In the genomic region with DNA sequence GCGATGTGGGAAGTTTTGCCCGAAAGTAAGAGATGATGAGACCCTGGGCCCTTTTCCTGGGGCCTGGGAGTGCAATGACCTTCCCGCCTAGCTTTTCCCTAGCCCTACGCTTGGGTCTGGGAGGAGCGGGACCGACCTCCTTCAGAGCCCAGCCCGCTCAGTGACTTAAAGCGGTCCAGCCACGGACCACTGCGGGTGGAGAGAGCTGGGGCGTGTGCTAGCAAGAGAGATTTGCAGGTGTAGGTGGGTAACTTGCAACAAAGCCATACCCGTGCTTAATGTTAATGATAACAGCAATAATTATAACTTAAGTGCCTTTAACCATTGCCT, we compare ENCODE assay signal across 8 cellular contexts. TPM values are rescaled to one million over a fixed set of nuclear protein-coding genes. Genes with fewer than 3 reads are reported as not detected.
DNase-seq lines count a peak whose midpoint lies in the region; ATAC-seq and TF ChIP-seq lines count a peak whose summit lies in the region.

No MANE protein-coding gene starts in this region.

- TF ChIP-seq EP300 in gastroesophageal sphincter (IDR thresholded peaks at IDR 0.05) (no peak), sigmoid colon (IDR thresholded peaks at IDR 0.05) (no peak)

- ATAC-seq in GM18870 (IDR thresholded peaks at IDR 0.05; ENCODE audit: unreplicated experiment) (peak; percentile 39), HG02678 (IDR thresholded peaks at IDR 0.05; ENCODE audit: unreplicated experiment) (peak; percentile 24), gastroesophageal sphincter (peak; percentile 39)

- no peaks in the 10 kb centered on the region for H3K9me3 ChIP-seq in SJSA1 (replicated peaks)
- H3K9me3 ChIP-seq in gastroesophageal sphincter: no peaks in the 10 kb centered on the region
- no peaks in the 10 kb centered on the region for H3K9me3 ChIP-seq in sigmoid colon

- H3K36me3 ChIP-seq in SJSA1 (0 out of 2 replicates have a peak, but pooled peaks cover 7% of the 10 kb centered on the region), gastroesophageal sphincter (no peaks in the 10 kb centered on the region), sigmoid colon (no peaks in the 10 kb centered on the region)

- no peak for TF ChIP-seq POLR2A in gastroesophageal sphincter (IDR thresholded peaks at IDR 0.05)
- no peak for TF ChIP-seq POLR2A in sigmoid colon (IDR thresholded peaks at IDR 0.05)

- intact Hi-C loops in sigmoid colon (cut with DNase I): loop anchor here (1.0 to 10.0 kb wide), 8 partner anchors 43 to 421 kb away; no protein-coding TSS in a partner anchor

- 0% methylated on average over 1 to 8 of the region's 12 CpGs for WGBS in gastroesophageal sphincter (ENCODE audit: low coverage in 1 of 2), 2 donors
- WGBS in sigmoid colon, 2 donors: 1 to 2% methylated on average over 12 of the region's 12 CpGs

- TF ChIP-seq CTCF in gastroesophageal sphincter (IDR thresholded peaks at IDR 0.05) (no peak), sigmoid colon (IDR thresholded peaks at IDR 0.05) (peak in 1 of 4 experiments; percentile 0)

- H3K4me3 ChIP-seq in SJSA1: peak overlapping the region; percentile 62
- H3K4me3 ChIP-seq in gastroesophageal sphincter: peak overlapping the region; percentile 75 to 84
- peak overlapping the region; percentile 75 to 96 (median 83) for H3K4me3 ChIP-seq in sigmoid colon

- H3K4me1 ChIP-seq in SJSA1 (replicated peaks) (peaks cover 38% of the 10 kb centered on the region), gastroesophageal sphincter (peaks cover 0 to 37% (median 0%) of the 10 kb centered on the region in 3 donors), sigmoid colon (peaks cover 0 to 23% (median 12%) of the 10 kb centered on the region in 4 donors)

- DNase-seq in SJSA1 (ENCODE audit: low read depth in 1 of 2, low spot score in 2 of 2): no peak
- DNase-seq in sigmoid colon: no peak
- no peak for DNase-seq in NCI-H345 (lab: John Stamatoyannopoulos, UW)
- no peak for DNase-seq in NCI-H526 (lab: John Stamatoyannopoulos, UW)
- no peak for DNase-seq in AG08395 (ENCODE audit: low spot score)

- H3K27ac ChIP-seq in SJSA1: peak overlapping the region; percentile 51
- H3K27ac ChIP-seq in gastroesophageal sphincter: peak overlapping the region; percentile 95 to 99 (median 96)
- H3K27ac ChIP-seq in sigmoid colon: peak overlapping the region; percentile 92 to 96 (median 94)

- H3K27me3 ChIP-seq in SJSA1 (replicated peaks) (no peaks in the 10 kb centered on the region), gastroesophageal sphincter (no peaks in the 10 kb centered on the region), sigmoid colon (no peaks in the 10 kb centered on the region)

RNA-seq across cellular contexts. Expression of a gene that starts 0.5 kb away (rescaled TPM):
- 45.0 and 68.1 TPM in 2 replicates for total RNA-seq in SJSA1 (2014; rRNA removed; shearing (Covaris generic))
- total RNA-seq in gastroesophageal sphincter (100 to 1,000 TPM; 126 to 358 (median 212) TPM), sigmoid colon (100 to 1,000 TPM; 138 to 209 (median 149) TPM)
- 1 to 10 TPM; 5.5 to 9.0 (median 7.4) TPM for polyA plus RNA-seq in sigmoid colon
